In the genomic region with DNA sequence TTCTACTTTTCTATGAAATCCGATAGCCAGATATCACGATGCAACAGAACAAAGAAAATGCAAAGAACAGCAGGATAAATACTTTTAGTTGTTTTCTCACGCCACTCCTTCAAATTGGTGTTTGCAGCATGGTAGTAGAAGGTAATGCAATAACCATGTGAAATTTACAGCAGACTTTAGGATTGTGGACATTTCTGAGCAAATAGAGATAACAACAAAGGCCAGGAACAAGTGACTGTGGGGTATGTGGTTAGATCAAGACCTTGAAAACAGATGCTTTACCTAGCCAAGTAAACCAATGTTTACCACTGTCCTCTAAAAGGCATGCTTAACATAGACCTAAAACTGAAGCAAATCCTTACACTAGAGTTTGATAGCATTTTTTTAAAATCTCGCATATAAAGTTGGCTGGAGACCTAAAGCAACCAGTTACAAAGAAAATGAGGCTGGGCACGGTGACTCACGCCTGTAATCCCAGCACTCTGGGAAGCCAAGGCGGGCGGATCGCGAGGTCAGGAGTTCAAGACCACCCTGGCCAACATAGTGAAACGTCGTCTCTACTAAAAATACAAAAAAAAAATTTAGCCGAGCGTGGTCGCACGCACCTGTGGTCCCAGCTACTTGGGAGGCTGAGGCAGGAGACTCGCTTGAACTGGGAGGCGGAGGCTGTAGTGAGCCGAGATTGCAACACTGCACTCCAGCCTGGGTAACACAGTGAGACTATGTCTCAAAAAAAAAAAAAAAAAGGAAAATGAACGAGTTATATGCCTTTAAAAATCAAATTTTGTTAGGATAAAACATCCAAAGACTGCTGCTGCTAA, we compare ENCODE assay signal across 14 cellular contexts.
A peak's percentile ranks its signal among the peaks of the same experiment; 100 is the strongest.
DNase-seq lines count a peak whose midpoint lies in the region; ATAC-seq and TF ChIP-seq lines count a peak whose summit lies in the region.
"Had no signal": no experiment of that assay in that cellular context is flagged by ENCODE, and none has a peak within 500 bp of the region (broad histone marks: within the 10 kb centered on the region; RNA-seq: fewer than 3 reads in every experiment).

No MANE protein-coding gene starts in this region.

- intact Hi-C loops in left colon (cut with DNase I, micrococcal nuclease) (no loop called here), Right ventricle myocardium superior (cut with DNase I) (no loop called here)

- CTCF ChIA-PET in AG04450 (lab: Charles Lee) (no interaction called here), RWPE1 (lab: Yijun Ruan, JAX) (no interaction called here)

- H3K9ac ChIP-seq in HUES48 (ENCODE audit: low read depth, low read length), result no peak overlapping the region

- H3K36me3 ChIP-seq in HUES48 (ENCODE audit: control insufficient read depth, insufficient read depth, low read length) (no peaks in the 10 kb centered on the region; the same call in 1 of the 2 replicates), H7 (replicated peaks; ENCODE audit: control insufficient read depth, insufficient read depth, low read length) (peaks cover 2% of the 10 kb centered on the region; the same call in 1 of the 2 replicates)
- H3K36me3 ChIP-seq: vagina had no signal

- H3K9me3 ChIP-seq in AG04450 (ENCODE audit: control insufficient read depth, insufficient read depth, low read length) (no peaks in the 10 kb centered on the region; the same call in 1 of the 2 replicates), HUES48 (ENCODE audit: control insufficient read depth, insufficient read depth, low read length) (no peaks in the 10 kb centered on the region)
- H3K9me3 ChIP-seq: vagina had no signal

- H3K27ac ChIP-seq in AG04450 (ENCODE audit: low read depth, low read length), result peak overlapping the region; percentile 66
- peak overlapping the region; percentile 65 for H3K27ac ChIP-seq in HUES48 (ENCODE audit: low read depth, low read length)
- no peak overlapping the region for H3K27ac ChIP-seq in RWPE1
- H3K27ac ChIP-seq: vagina had no signal

- H3K4me1 ChIP-seq in HUES48 (ENCODE audit: control insufficient read depth, insufficient read depth, low read length), result peaks cover 30% of the 10 kb centered on the region

- DNase-seq in AG04450 (ENCODE audit: low read depth, low spot score) (no peak), astrocyte of the hippocampus (ENCODE audit: low read depth, low spot score) (peak; percentile 76), left colon (no peak), Right ventricle myocardium superior (no peak), RWPE1 (ENCODE audit: low spot score) (no peak), AG08396 (ENCODE audit: low spot score) (no peak), H7 (no peak)
- DNase-seq: activated CD4-positive, alpha-beta T cell treated with anti-CD3 and anti-CD28 coated beads, Interleukin-2, amount 10 ng/mL, durations not matched to agents 7 days and 5 days; caudate nucleus; NCI-H2227 treated with DMSO at 0.1 percent for 48 hours; stimulated activated CD4-positive, alpha-beta T cell treated with anti-CD3 and anti-CD28 coated beads, Interleukin-2, amount 100 ng/mL, for 48 hours had no signal

- H3K4me3 ChIP-seq in AG04450 (ENCODE audit: low read depth, low read length), result no peak overlapping the region
- no peak overlapping the region for H3K4me3 ChIP-seq in HUES48 (ENCODE audit: low read depth, low read length)
- no peak overlapping the region for H3K4me3 ChIP-seq in H7 (ENCODE audit: insufficient read depth, low read depth, low read length)
- H3K4me3 ChIP-seq: vagina had no signal

- peak; percentile 88 for ATAC-seq in left colon
- ATAC-seq in Right ventricle myocardium superior (ENCODE audit: poor library complexity), result no peak
- ATAC-seq: stimulated activated memory B cell treated with anti-CD40 and anti-IgM and Interleukin-4, amounts not matched to agents 10 μg/mL and 1 μg/mL and 100 μg/mL, for 72 hours had no signal

- TF ChIP-seq CTCF in AG04450 (IDR thresholded peaks at IDR 0.05; ENCODE audit: low read depth, low read length), result no peak
- no peak for TF ChIP-seq CTCF in RWPE1 (conservative IDR thresholded peaks at IDR 0.05; ENCODE audit: low read depth)

- no peaks in the 10 kb centered on the region for H3K27me3 ChIP-seq in AG04450 (ENCODE audit: control insufficient read depth, insufficient read depth, low read length)
- no peaks in the 10 kb centered on the region for H3K27me3 ChIP-seq in HUES48 (ENCODE audit: control insufficient read depth, insufficient read depth, low read length)
- H3K27me3 ChIP-seq in H7 (ENCODE audit: control insufficient read depth, insufficient read depth, low read length), result no peaks in the 10 kb centered on the region
- H3K27me3 ChIP-seq: vagina had no signal

- POLR2A ChIA-PET in AG04450 (lab: Yijun Ruan, JAX) (interaction anchor here (0.7 to 1.1 kb wide), 4 partner anchors 208 to 305 kb away, joined by 3 to 6 read pairs (median 4); no protein-coding TSS in a partner anchor), RWPE1 (lab: Yijun Ruan, JAX; ENCODE audit: low non-redundant PET) (no interaction called here)
